8 cellular contexts compared by ENCODE assay signal in genomic region chrX:133639726-133640125, GRCh38.
"Had no signal": no experiment of that assay in that cellular context is flagged by ENCODE, and none has a peak within 500 bp of the region (broad histone marks: within the 10 kb centered on the region; RNA-seq: fewer than 3 reads in every experiment).

No MANE protein-coding gene starts in this region.

- H3K36me3 ChIP-seq: adrenal gland had no signal

- H3K27ac ChIP-seq: adrenal gland had no signal

- H3K9me3 Mint-ChIP-seq: activated T-helper 2 cell treated with anti-CD3 and anti-CD28 coated beads, Interferon-gamma antibody, Interleukin-2, Interleukin-4, amounts not matched to agents 10 μg/mL and 5 μg/mL and 100 μg/mL, durations not matched to agents 14 hours and 24 hours and 36 hours; central memory CD8-positive, alpha-beta T cell; T-helper 1 cell treated with Interleukin-12 subunit alpha and Interleukin-12 subunit beta and Interleukin-4 antibody, amounts not matched to agents 30 μg/mL and 1 μg/mL, for 36 hours had no signal

- H3K27ac Mint-ChIP-seq: activated T-helper 2 cell treated with anti-CD3 and anti-CD28 coated beads, Interferon-gamma antibody, Interleukin-2, Interleukin-4, amounts not matched to agents 10 μg/mL and 5 μg/mL and 100 μg/mL, durations not matched to agents 14 hours and 24 hours and 36 hours; T-helper 1 cell treated with Interleukin-12 subunit alpha and Interleukin-12 subunit beta and Interleukin-4 antibody, amounts not matched to agents 30 μg/mL and 1 μg/mL, for 36 hours had no signal

- H3K9me3 ChIP-seq: adrenal gland had no signal

- H3K4me3 ChIP-seq: adrenal gland had no signal

- H3K4me1 Mint-ChIP-seq: central memory CD8-positive, alpha-beta T cell had no signal

- DNase-seq: activated CD4-positive, CD25-positive, alpha-beta regulatory T cell; activated naive CD4-positive, alpha-beta T cell treated with anti-CD3 and anti-CD28 coated beads, Interleukin-2, amount 50 U/mL, for 16 hours; adrenal gland; effector memory CD4-positive, alpha-beta T cell; hippocampal formation had no signal

- H3K4me1 ChIP-seq: adrenal gland had no signal

- H3K4me3 Mint-ChIP-seq: central memory CD8-positive, alpha-beta T cell; T-helper 1 cell treated with Interleukin-12 subunit alpha and Interleukin-12 subunit beta and Interleukin-4 antibody, amounts not matched to agents 30 μg/mL and 1 μg/mL, for 36 hours had no signal
